Comparison of ENCODE assay signal across 1 cellular context in genomic region chr13:99661791-99662190, GRCh38.
TF ChIP-seq lines count a peak whose summit lies in the region.

No MANE protein-coding gene starts in this region.

TF ChIP-seq in GM23338, 12 proteins besides CTCF, POLR2A, EP300 and RAD21 (continued from another document):
- TF ChIP-seq ZNF462 (CRISPR knock-in tag; IDR thresholded peaks at IDR 0.05): no peak
- no peak for TF ChIP-seq ZNF114 (CRISPR knock-in tag; IDR thresholded peaks at IDR 0.05)
- no peak for TF ChIP-seq CREB1 (CRISPR knock-in tag; IDR thresholded peaks at IDR 0.05; ENCODE audit: low read depth)
- TF ChIP-seq POLR2AphosphoS5 (IDR thresholded peaks at IDR 0.05; ENCODE audit: low read depth): peak; percentile 48
- peak; percentile 89 for TF ChIP-seq NANOG (IDR thresholded peaks at IDR 0.05; ENCODE audit: borderline replicate concordance)
- TF ChIP-seq, protein P1, sequence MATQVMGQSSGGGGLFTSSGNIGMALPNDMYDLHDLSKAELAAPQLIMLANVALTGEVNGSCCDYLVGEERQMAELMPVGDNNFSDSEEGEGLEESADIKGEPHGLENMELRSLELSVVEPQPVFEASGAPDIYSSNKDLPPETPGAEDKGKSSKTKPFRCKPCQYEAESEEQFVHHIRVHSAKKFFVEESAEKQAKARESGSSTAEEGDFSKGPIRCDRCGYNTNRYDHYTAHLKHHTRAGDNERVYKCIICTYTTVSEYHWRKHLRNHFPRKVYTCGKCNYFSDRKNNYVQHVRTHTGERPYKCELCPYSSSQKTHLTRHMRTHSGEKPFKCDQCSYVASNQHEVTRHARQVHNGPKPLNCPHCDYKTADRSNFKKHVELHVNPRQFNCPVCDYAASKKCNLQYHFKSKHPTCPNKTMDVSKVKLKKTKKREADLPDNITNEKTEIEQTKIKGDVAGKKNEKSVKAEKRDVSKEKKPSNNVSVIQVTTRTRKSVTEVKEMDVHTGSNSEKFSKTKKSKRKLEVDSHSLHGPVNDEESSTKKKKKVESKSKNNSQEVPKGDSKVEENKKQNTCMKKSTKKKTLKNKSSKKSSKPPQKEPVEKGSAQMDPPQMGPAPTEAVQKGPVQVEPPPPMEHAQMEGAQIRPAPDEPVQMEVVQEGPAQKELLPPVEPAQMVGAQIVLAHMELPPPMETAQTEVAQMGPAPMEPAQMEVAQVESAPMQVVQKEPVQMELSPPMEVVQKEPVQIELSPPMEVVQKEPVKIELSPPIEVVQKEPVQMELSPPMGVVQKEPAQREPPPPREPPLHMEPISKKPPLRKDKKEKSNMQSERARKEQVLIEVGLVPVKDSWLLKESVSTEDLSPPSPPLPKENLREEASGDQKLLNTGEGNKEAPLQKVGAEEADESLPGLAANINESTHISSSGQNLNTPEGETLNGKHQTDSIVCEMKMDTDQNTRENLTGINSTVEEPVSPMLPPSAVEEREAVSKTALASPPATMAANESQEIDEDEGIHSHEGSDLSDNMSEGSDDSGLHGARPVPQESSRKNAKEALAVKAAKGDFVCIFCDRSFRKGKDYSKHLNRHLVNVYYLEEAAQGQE (IDR thresholded peaks at IDR 0.05; ENCODE audit: unreplicated experiment): no peak
- TF ChIP-seq EZH2 (IDR thresholded peaks at IDR 0.05; ENCODE audit: low read depth, unreplicated experiment): no peak
- TF ChIP-seq STAT1 (IDR thresholded peaks at IDR 0.05; ENCODE audit: unreplicated experiment): no peak
